8 cellular contexts compared by ENCODE assay signal in the genomic region with DNA sequence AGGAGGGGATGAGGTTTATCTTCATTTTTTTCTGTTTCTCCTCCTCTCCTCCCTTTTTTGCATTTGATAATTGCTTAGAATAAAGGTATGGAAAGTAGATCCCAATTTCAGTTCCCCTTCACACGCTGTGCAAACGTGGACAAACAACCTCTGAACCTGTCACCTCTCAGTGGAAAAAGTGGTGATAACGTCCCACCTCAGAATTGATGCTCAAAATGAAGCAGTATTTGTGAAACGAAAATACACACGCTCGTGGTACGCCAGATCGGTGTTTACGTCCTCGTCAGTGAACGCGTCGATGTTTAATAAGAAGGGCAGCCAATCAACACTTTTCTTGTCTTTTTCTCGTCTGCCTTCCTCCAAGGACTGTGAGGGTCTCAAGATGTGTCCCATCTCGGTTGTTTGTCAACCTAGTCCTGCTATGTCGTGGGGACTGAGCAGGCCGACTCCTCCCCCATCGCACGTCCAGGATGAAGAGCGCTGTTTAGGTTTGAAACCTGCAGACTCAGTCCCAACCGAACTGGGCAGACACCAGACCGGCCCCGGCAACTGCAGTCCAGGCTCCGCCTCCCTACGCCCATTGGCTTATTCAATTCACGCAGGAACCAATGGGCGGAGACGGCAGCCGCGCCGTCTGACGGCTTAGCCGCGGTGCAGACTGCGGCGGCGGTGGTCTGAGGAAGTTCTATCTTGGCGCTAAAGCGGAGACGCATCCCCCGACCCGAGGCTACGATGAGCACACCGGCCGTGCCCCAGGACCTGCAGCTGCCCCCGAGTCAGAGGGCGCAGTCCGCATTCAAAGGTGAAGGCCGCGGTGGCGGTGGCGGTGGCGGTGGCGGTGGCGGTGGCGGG. TPM values are rescaled to one million over a fixed set of nuclear protein-coding genes. Genes with fewer than 3 reads are reported as not detected.
DNase-seq lines count a peak whose midpoint lies in the region; ATAC-seq and TF ChIP-seq lines count a peak whose summit lies in the region.

A gene with protein sequence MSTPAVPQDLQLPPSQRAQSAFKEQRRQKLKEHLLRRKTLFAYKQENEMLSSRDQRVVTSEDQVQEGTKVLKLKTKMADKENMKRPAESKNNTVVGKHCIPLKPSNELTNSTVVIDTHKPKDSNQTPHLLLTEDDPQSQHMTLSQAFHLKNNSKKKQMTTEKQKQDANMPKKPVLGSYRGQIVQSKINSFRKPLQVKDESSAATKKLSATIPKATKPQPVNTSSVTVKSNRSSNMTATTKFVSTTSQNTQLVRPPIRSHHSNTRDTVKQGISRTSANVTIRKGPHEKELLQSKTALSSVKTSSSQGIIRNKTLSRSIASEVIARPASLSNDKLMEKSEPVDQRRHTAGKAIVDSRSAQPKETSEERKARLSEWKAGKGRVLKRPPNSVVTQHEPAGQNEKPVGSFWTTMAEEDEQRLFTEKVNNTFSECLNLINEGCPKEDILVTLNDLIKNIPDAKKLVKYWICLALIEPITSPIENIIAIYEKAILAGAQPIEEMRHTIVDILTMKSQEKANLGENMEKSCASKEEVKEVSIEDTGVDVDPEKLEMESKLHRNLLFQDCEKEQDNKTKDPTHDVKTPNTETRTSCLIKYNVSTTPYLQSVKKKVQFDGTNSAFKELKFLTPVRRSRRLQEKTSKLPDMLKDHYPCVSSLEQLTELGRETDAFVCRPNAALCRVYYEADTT (plus strand): TSS at position 654 of the 852 bp plus-strand sequence. CDS start 79 bp downstream, at position 733.

- TF ChIP-seq RAD21 in liver (IDR thresholded peaks at IDR 0.05): peak in 1 of 2 donors; percentile 12

- H3K27ac ChIP-seq in C4-2B: peak within 1 kb of the TSS; percentile 83
- peak within 1 kb of the TSS; percentile 66 to 85 for H3K27ac ChIP-seq in liver (ENCODE audit: low read depth in 1 of 2, low read length in 2 of 2)

- peak within 1 kb of the TSS; percentile 81 to 99 (median 83) for H3K4me3 ChIP-seq in liver (ENCODE audit: low read depth in 1 of 3, low read length in 3 of 3)

- no peak for TF ChIP-seq CTCF in C4-2B (conservative IDR thresholded peaks at IDR 0.05)
- TF ChIP-seq CTCF in liver (IDR thresholded peaks at IDR 0.05; ENCODE audit: low read depth, low read length, missing input control): no peak

- H3K36me3 ChIP-seq in liver (ENCODE audit: control insufficient read depth in 4 of 4, insufficient read depth in 3 of 4, low read depth in 1 of 4, low read length in 3 of 4): no peaks in the 10 kb centered on the region

- peak; percentile 83 for ATAC-seq in GM19395 (IDR thresholded peaks at IDR 0.05; ENCODE audit: unreplicated experiment)
- ATAC-seq in HG03565 (IDR thresholded peaks at IDR 0.05; ENCODE audit: unreplicated experiment): peak; percentile 65

- H3K4me1 ChIP-seq in liver (ENCODE audit: control insufficient read depth in 4 of 4, insufficient read depth in 4 of 4, low read length in 3 of 4): peaks cover 0 to 23% (median 17%) of the 10 kb centered on the region in 4 donors

- DNase-seq in NCI-H774 (lab: John Stamatoyannopoulos, UW) (peak; percentile 81), dermis microvascular lymphatic vessel endothelial cell (ENCODE audit: low read depth in 2 of 2) (peak; percentile 90 to 98)
- peak; percentile 91 for DNase-seq in activated CD4-positive, alpha-beta T cell treated with anti-CD3 and anti-CD28 coated beads, Interleukin-2, amount 50 U/mL, for 4 hours
- peak; percentile 94 for DNase-seq in stimulated activated CD4-positive, alpha-beta T cell treated with anti-CD3 and anti-CD28 coated beads, Interleukin-4, amount 100 ng/mL, for 24 hours

- H3K9ac ChIP-seq in liver (ENCODE audit: low read depth in 1 of 2, low read length in 2 of 2): peak within 1 kb of the TSS; percentile 1 to 80

- H3K27me3 ChIP-seq in liver (ENCODE audit: control insufficient read depth in 4 of 4, insufficient read depth in 4 of 4, low read length in 3 of 4): no peaks in the 10 kb centered on the region

- under 1% methylated on average over 56 of the region's 56 CpGs for WGBS in liver

- H3K9me3 ChIP-seq in liver (ENCODE audit: control insufficient read depth in 4 of 4, low read length in 3 of 4): no peaks in the 10 kb centered on the region

TF ChIP-seq in liver, 16 proteins besides CTCF, POLR2A, EP300 and RAD21:
- TF ChIP-seq JUND (IDR thresholded peaks at IDR 0.05): no peak
- TF ChIP-seq YY1 (IDR thresholded peaks at IDR 0.05): no peak
- no peak for TF ChIP-seq EGR1 (IDR thresholded peaks at IDR 0.05; ENCODE audit: low read depth in 2 of 2)
- TF ChIP-seq, protein P1, sequence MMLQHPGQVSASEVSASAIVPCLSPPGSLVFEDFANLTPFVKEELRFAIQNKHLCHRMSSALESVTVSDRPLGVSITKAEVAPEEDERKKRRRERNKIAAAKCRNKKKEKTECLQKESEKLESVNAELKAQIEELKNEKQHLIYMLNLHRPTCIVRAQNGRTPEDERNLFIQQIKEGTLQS (IDR thresholded peaks at IDR 0.05): no peak
- peak in 1 of 2 donors; percentile 2 for TF ChIP-seq RXRA (IDR thresholded peaks at IDR 0.05)
- TF ChIP-seq TAF1 (conservative IDR thresholded peaks at IDR 0.05): peak; percentile 89
- no peak for TF ChIP-seq NR2F2 (IDR thresholded peaks at IDR 0.05)
- TF ChIP-seq, protein P2, sequence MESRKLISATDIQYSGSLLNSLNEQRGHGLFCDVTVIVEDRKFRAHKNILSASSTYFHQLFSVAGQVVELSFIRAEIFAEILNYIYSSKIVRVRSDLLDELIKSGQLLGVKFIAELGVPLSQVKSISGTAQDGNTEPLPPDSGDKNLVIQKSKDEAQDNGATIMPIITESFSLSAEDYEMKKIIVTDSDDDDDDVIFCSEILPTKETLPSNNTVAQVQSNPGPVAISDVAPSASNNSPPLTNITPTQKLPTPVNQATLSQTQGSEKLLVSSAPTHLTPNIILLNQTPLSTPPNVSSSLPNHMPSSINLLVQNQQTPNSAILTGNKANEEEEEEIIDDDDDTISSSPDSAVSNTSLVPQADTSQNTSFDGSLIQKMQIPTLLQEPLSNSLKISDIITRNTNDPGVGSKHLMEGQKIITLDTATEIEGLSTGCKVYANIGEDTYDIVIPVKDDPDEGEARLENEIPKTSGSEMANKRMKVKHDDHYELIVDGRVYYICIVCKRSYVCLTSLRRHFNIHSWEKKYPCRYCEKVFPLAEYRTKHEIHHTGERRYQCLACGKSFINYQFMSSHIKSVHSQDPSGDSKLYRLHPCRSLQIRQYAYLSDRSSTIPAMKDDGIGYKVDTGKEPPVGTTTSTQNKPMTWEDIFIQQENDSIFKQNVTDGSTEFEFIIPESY (IDR thresholded peaks at IDR 0.05): no peak
- TF ChIP-seq HNF4A (conservative IDR thresholded peaks at IDR 0.05): peak in 1 of 2 donors; percentile 18
- TF ChIP-seq, protein P3, sequence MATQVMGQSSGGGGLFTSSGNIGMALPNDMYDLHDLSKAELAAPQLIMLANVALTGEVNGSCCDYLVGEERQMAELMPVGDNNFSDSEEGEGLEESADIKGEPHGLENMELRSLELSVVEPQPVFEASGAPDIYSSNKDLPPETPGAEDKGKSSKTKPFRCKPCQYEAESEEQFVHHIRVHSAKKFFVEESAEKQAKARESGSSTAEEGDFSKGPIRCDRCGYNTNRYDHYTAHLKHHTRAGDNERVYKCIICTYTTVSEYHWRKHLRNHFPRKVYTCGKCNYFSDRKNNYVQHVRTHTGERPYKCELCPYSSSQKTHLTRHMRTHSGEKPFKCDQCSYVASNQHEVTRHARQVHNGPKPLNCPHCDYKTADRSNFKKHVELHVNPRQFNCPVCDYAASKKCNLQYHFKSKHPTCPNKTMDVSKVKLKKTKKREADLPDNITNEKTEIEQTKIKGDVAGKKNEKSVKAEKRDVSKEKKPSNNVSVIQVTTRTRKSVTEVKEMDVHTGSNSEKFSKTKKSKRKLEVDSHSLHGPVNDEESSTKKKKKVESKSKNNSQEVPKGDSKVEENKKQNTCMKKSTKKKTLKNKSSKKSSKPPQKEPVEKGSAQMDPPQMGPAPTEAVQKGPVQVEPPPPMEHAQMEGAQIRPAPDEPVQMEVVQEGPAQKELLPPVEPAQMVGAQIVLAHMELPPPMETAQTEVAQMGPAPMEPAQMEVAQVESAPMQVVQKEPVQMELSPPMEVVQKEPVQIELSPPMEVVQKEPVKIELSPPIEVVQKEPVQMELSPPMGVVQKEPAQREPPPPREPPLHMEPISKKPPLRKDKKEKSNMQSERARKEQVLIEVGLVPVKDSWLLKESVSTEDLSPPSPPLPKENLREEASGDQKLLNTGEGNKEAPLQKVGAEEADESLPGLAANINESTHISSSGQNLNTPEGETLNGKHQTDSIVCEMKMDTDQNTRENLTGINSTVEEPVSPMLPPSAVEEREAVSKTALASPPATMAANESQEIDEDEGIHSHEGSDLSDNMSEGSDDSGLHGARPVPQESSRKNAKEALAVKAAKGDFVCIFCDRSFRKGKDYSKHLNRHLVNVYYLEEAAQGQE (IDR thresholded peaks at IDR 0.05): peak; percentile 69
- no peak for TF ChIP-seq GABPA (IDR thresholded peaks at IDR 0.05 in 1 of 2, conservative IDR thresholded peaks at IDR 0.05 in 1 of 2)
- no peak for TF ChIP-seq FOXA1 (IDR thresholded peaks at IDR 0.05)
- peak; percentile 7 for TF ChIP-seq FOXA2 (IDR thresholded peaks at IDR 0.05)
- TF ChIP-seq HNF4G (IDR thresholded peaks at IDR 0.05): no peak
- TF ChIP-seq, protein P4, sequence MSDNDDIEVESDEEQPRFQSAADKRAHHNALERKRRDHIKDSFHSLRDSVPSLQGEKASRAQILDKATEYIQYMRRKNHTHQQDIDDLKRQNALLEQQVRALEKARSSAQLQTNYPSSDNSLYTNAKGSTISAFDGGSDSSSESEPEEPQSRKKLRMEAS (IDR thresholded peaks at IDR 0.05): no peak
- TF ChIP-seq SP1 (IDR thresholded peaks at IDR 0.05): peak; percentile 91

RNA-seq across cellular contexts. Expression of the gene that starts here (rescaled TPM):
- 16.6 and 20.4 TPM in 2 replicates for total RNA-seq in dermis microvascular lymphatic vessel endothelial cell
- 10 to 100 TPM in 1 of 2 donors, 1 to 10 TPM in 1; 2.7 to 40.9 TPM for total RNA-seq in liver
- 1 to 10 TPM; 2.4 to 3.0 TPM for polyA plus RNA-seq in liver

Comparison
In these comparisons a context has a peak if more than half of its experiments do, and no peak if none do; other contexts are left out.
1. Peak in every context shown above with its lines: DNase-seq, ATAC-seq, H3K4me3 ChIP-seq and H3K27ac ChIP-seq.